Comparison of ENCODE assay signal across 8 cellular contexts in the genomic region with DNA sequence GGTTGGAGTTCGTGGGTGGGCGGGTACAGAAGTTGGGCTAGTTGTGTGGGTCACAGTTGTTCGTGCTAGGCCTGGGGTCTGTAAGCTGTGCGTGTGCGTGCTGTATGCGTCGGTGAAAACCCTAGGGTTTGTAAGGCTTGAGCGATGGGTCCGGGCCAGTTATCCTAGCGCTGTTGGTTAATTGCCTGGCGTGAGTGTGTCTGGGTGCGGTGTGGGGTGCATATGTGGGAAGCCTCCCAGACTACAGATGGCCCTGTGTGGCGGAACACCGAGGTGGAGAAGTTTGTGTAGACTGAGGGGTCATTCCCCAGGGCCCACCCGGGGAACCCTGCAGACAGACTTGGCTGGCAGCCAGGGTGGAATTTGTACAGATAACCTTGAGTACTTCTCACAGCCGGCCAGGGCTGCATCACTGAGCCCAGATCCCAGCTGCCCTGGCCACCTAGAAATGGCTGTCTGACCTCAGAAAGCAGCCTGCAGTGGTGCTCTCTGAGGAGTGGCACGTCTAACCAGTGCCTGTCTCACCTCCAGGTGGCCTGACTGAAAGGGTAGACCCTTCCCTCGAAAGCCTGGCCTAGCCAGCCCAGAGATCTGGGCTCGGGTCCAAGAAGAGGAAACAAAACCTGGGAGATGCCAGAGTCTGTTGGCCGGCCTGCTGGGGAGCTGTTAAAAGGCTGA. TPM values are rescaled to one million over a fixed set of nuclear protein-coding genes. Genes with fewer than 3 reads are reported as not detected.
DNase-seq lines count a peak whose midpoint lies in the region; ATAC-seq and TF ChIP-seq lines count a peak whose summit lies in the region.

No MANE protein-coding gene starts in this region.

- H2AFZ ChIP-seq in Karpas-422 (ENCODE audit: low read length), result no peak overlapping the region

- peak; percentile 48 for TF ChIP-seq CTCF in endodermal cell (conservative IDR thresholded peaks at IDR 0.05)
- no peak for TF ChIP-seq CTCF in mesothelial cell of epicardium (IDR thresholded peaks at IDR 0.05; ENCODE audit: unreplicated experiment)
- no peak for TF ChIP-seq CTCF in upper lobe of right lung (IDR thresholded peaks at IDR 0.05)

- H3K9me3 Mint-ChIP-seq in endodermal cell, result no peaks in the 10 kb centered on the region
- no peaks in the 10 kb centered on the region for H3K9me3 Mint-ChIP-seq in mesothelial cell of epicardium

- H3K27me3 ChIP-seq in Karpas-422 (ENCODE audit: low read length) (no peaks in the 10 kb centered on the region), endodermal cell (ENCODE audit: control insufficient read depth, insufficient read depth, low read length, poor library complexity, severe bottlenecking) (no peaks in the 10 kb centered on the region), upper lobe of right lung (no peaks in the 10 kb centered on the region)

- H3K36me3 Mint-ChIP-seq in endodermal cell (ENCODE audit: low read depth), result peaks cover 15% of the 10 kb centered on the region
- peaks cover 9% of the 10 kb centered on the region for H3K36me3 Mint-ChIP-seq in mesothelial cell of epicardium

- no peaks in the 10 kb centered on the region for H3K9me3 ChIP-seq in Karpas-422 (ENCODE audit: low read length)
- H3K9me3 ChIP-seq in endodermal cell (ENCODE audit: control insufficient read depth, low read length), result no peaks in the 10 kb centered on the region
- no peaks in the 10 kb centered on the region for H3K9me3 ChIP-seq in upper lobe of right lung

- H3K27ac Mint-ChIP-seq in endodermal cell (peak overlapping the region; percentile 94), mesothelial cell of epicardium (peak overlapping the region; percentile 97)

- H3K36me3 ChIP-seq in Karpas-422 (ENCODE audit: insufficient read depth, low read length) (peaks cover 9% of the 10 kb centered on the region; the same call in 1 of the 2 replicates), endodermal cell (ENCODE audit: control insufficient read depth, insufficient read depth, low read length) (peaks cover 21% of the 10 kb centered on the region), upper lobe of right lung (peaks cover 16% of the 10 kb centered on the region)

- H3K4me3 ChIP-seq in Karpas-422 (ENCODE audit: low read length) (peak overlapping the region; percentile 98), endodermal cell (ENCODE audit: low read length) (peak overlapping the region; percentile 90), upper lobe of right lung (peak overlapping the region; percentile 81)

- H3K4me3 Mint-ChIP-seq in endodermal cell (peak overlapping the region; percentile 82), mesothelial cell of epicardium (peak overlapping the region; percentile 81)

- intact Hi-C loops in upper lobe of right lung (cut with DNase I), result no loop called here

- H3K27ac ChIP-seq in Karpas-422 (ENCODE audit: low read length), result peak overlapping the region; percentile 89
- peak overlapping the region; percentile 86 for H3K27ac ChIP-seq in endodermal cell (ENCODE audit: low read depth, low read length)
- H3K27ac ChIP-seq in upper lobe of right lung, result peak overlapping the region; percentile 86

- peaks cover 69% of the 10 kb centered on the region for H3K79me2 ChIP-seq in Karpas-422 (ENCODE audit: low read length)

- DNase-seq in GM03348 (ENCODE audit: low spot score), result peak; percentile 45
- peak; percentile 75 for DNase-seq in Karpas-422
- DNase-seq in SHP77 treated with DMSO at 0.1 percent for 48 hours (lab: John Stamatoyannopoulos, UW), result peak; percentile 54
- peak; percentile 87 for DNase-seq in endodermal cell
- DNase-seq in mesothelial cell of epicardium (ENCODE audit: low spot score in 2 of 2, unreplicated experiment in 2 of 2), result peak; percentile 48 to 63
- peak; percentile 68 for DNase-seq in upper lobe of right lung
- no peak for DNase-seq in stimulated activated CD4-positive, alpha-beta T cell treated with anti-CD3 and anti-CD28 coated beads, Interleukin-2, amount 100 ng/mL, for 24 hours

- H3K4me2 ChIP-seq in Karpas-422 (ENCODE audit: low read depth, low read length, poor library complexity, severe bottlenecking), result peak overlapping the region; percentile 94

- H4K20me1 ChIP-seq in Karpas-422 (ENCODE audit: insufficient read depth, low read depth, low read length), result peaks cover 24% of the 10 kb centered on the region; the same call in 1 of the 2 replicates

- H3K4me1 Mint-ChIP-seq in endodermal cell, result peaks cover 27% of the 10 kb centered on the region
- H3K4me1 Mint-ChIP-seq in mesothelial cell of epicardium, result peaks cover 43% of the 10 kb centered on the region

- H3K9me2 ChIP-seq in Karpas-422 (replicated peaks; ENCODE audit: insufficient read depth, low read length), result no peaks in the 10 kb centered on the region

- 10% methylated on average over 11 to 20 of the region's 20 CpGs for WGBS in endodermal cell (ENCODE audit: insufficient coverage in 1 of 2, insufficient read length in 1 of 2), 2 experiments

- H3K27me3 Mint-ChIP-seq in endodermal cell (ENCODE audit: insufficient read depth) (no peaks in the 10 kb centered on the region), mesothelial cell of epicardium (ENCODE audit: low read depth) (no peaks in the 10 kb centered on the region)

- H3K4me1 ChIP-seq in Karpas-422 (ENCODE audit: low read length) (peaks cover 21% of the 10 kb centered on the region), endodermal cell (ENCODE audit: control insufficient read depth, insufficient read depth, low read length) (peaks cover 8% of the 10 kb centered on the region), upper lobe of right lung (peaks cover 18% of the 10 kb centered on the region)

- H3K9ac ChIP-seq in Karpas-422 (ENCODE audit: low read length) (peak overlapping the region; percentile 98), endodermal cell (ENCODE audit: extremely low read depth, low read length, poor library complexity, severe bottlenecking) (peak overlapping the region; percentile 86)

- no peak for ATAC-seq in upper lobe of right lung
- no peak for ATAC-seq in HG03457 (IDR thresholded peaks at IDR 0.05; ENCODE audit: unreplicated experiment)

RNA-seq across cellular contexts. Expression of a gene that starts 1.8 kb away (rescaled TPM):
- 21.3 and 33.7 TPM in 2 replicates for total RNA-seq in Karpas-422 (2014; rRNA removed; shearing (Covaris generic); ENCODE audit: low replicate concordance)
- 10 to 100 TPM; 33.4 to 39.0 TPM for total RNA-seq in endodermal cell
- 35.6 TPM for polyA plus RNA-seq in endodermal cell (2013, experiment 1 of 2)
- 33.7 TPM for polyA plus RNA-seq in endodermal cell (2013, experiment 2 of 2)
- 94.4 to 101 TPM (median 98.4 TPM) in 3 replicates for total RNA-seq in mesothelial cell of epicardium
- 16.8 TPM for total RNA-seq in upper lobe of right lung

RNA-seq across cellular contexts. Expression of a gene that starts 30.4 kb away (rescaled TPM):
- 82.1 and 89.0 TPM in 2 replicates for total RNA-seq in Karpas-422 (2014; rRNA removed; shearing (Covaris generic); ENCODE audit: low replicate concordance)
- 10 to 100 TPM; 98.9 to 99.9 TPM for total RNA-seq in endodermal cell
- 94.9 TPM for polyA plus RNA-seq in endodermal cell (2013, experiment 1 of 2)
- polyA plus RNA-seq in endodermal cell (2013, experiment 2 of 2), result 93.6 TPM
- 37.6 to 40.7 TPM (median 40.0 TPM) in 3 replicates for total RNA-seq in mesothelial cell of epicardium
- total RNA-seq in upper lobe of right lung, result 91.1 TPM

RNA-seq across cellular contexts. Expression of a gene that starts 33.9 kb away (rescaled TPM):
- not detected in 2 replicates for total RNA-seq in Karpas-422 (2014; rRNA removed; shearing (Covaris generic); ENCODE audit: low replicate concordance)
- total RNA-seq in endodermal cell (100 to 1,000 TPM; 264 to 284 TPM), mesothelial cell of epicardium (235 to 248 TPM (median 238 TPM) in 3 replicates), upper lobe of right lung (410 TPM)
- 186 TPM for polyA plus RNA-seq in endodermal cell (2013, experiment 1 of 2)
- polyA plus RNA-seq in endodermal cell (2013, experiment 2 of 2), result 220 TPM

Comparison
In these comparisons a context has a peak if more than half of its experiments do, and no peak if none do; other contexts are left out.
1. DNase-seq: peak in GM03348 (single experiment), Karpas-422 (single experiment), SHP77 treated with DMSO at 0.1 percent for 48 hours (single experiment), endodermal cell (single experiment), mesothelial cell of epicardium (2 of 2) and upper lobe of right lung (single experiment); none in stimulated activated CD4-positive, alpha-beta T cell treated with anti-CD3 and anti-CD28 coated beads, Interleukin-2, amount 100 ng/mL, for 24 hours (0 of 2).
2. RNA of a gene that starts 33.9 kb away (total RNA-seq): 410 TPM in upper lobe of right lung (single experiment), 264 to 284 TPM in endodermal cell and 235 to 248 TPM in mesothelial cell of epicardium; not detected in Karpas-422; every median in the first group is over 100 times any median in the second.
3. Peak in every context shown above with its lines, with median percentiles within 50 percentile points of each other: H3K27ac ChIP-seq and H3K4me3 ChIP-seq.